1 cellular context compared by ENCODE assay signal in the genomic region with DNA sequence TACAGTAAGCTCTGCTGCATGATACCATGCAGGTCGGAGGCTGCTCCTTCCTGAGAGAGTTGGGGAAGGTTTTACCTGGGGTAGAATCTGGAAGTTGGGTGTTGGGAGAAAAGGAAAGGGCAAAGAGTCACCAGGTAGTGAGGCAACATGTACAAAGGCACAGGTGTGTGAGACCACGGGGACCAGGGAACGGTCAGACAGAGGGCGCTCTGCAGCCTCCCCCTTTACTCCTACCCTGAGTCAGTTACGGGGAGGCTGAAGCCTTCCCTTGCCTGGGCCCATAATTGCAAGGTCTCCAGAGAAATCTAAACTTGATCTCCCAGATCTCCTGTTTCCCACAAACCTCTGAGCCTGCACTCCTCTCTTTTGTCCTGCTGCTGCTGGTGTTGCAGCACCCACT.
TF ChIP-seq lines count a peak whose summit lies in the region.

No MANE protein-coding gene starts in this region.

TF ChIP-seq in IMR-90, 13 proteins besides CTCF, POLR2A, EP300 and RAD21 (continued from another document):
- TF ChIP-seq MXI1 (IDR thresholded peaks at IDR 0.05; ENCODE audit: borderline replicate concordance, low read depth, low read length) (no peak), CHD1 (IDR thresholded peaks at IDR 0.05; ENCODE audit: low read depth, low read length) (no peak), MAFK (IDR thresholded peaks at IDR 0.05; ENCODE audit: low read depth, low read length) (no peak), MAZ (IDR thresholded peaks at IDR 0.05; ENCODE audit: borderline replicate concordance, low read depth, low read length) (no peak), BHLHE40 (IDR thresholded peaks at IDR 0.05; ENCODE audit: low read depth, low read length) (no peak), FOS (IDR thresholded peaks at IDR 0.05; ENCODE audit: low read depth, low read length) (no peak), NFE2L2 (IDR thresholded peaks at IDR 0.05; ENCODE audit: low read depth, low read length) (no peak), USF2 (IDR thresholded peaks at IDR 0.05; ENCODE audit: low read depth, low read length) (no peak), RFX5 (IDR thresholded peaks at IDR 0.05; ENCODE audit: low read depth, low read length) (no peak), RCOR1 (IDR thresholded peaks at IDR 0.05; ENCODE audit: insufficient replicate concordance, low read length) (no peak), SMC3 (IDR thresholded peaks at IDR 0.05; ENCODE audit: low read depth, low read length) (no peak)
- TF ChIP-seq, protein P1, sequence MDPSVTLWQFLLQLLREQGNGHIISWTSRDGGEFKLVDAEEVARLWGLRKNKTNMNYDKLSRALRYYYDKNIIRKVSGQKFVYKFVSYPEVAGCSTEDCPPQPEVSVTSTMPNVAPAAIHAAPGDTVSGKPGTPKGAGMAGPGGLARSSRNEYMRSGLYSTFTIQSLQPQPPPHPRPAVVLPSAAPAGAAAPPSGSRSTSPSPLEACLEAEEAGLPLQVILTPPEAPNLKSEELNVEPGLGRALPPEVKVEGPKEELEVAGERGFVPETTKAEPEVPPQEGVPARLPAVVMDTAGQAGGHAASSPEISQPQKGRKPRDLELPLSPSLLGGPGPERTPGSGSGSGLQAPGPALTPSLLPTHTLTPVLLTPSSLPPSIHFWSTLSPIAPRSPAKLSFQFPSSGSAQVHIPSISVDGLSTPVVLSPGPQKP (IDR thresholded peaks at IDR 0.05; ENCODE audit: borderline replicate concordance, low read depth, low read length) = no peak
TF ChIP-seq in IMR-90: peak in this region for 0.
